ENCODE assay signal across 37 cellular contexts in the genomic region with DNA sequence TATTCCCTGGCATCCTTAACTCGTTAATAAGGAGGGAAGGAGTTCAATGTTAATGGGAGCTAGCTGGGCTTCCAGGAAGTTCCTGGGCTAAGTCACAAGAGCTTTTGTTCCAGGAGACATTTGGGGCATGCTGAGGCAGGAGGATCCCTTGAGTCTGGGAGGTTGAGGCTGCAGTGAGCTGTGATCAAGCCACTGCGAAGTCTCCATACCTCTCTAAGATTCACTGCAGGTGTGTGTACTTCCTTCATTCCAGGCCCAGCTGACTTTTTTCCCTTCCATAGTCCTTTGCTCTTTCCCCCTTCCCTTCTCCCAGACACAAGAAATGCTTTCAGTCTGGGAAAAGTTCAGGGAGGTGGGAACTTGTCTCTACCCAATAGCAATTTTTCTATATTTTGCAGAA.
"Had no signal": no experiment of that assay in that cellular context is flagged by ENCODE, and none has a peak within 500 bp of the region (broad histone marks: within the 10 kb centered on the region; RNA-seq: fewer than 3 reads in every experiment).

No MANE protein-coding gene starts in this region.

- H3K9me3 ChIP-seq: ascending aorta, psoas muscle, sigmoid colon, uterus had no signal

- H3K27me3 ChIP-seq: ascending aorta, uterus had no signal

- H2AFZ ChIP-seq: parathyroid adenoma had no signal

- FAIRE-seq: endothelial cell of umbilical vein, small intestine, TTC549 had no signal

- H3K27ac Mint-ChIP-seq: activated naive CD4-positive, alpha-beta T cell treated with anti-CD3 and anti-CD28 coated beads, Interleukin-2, amount 10 ng/mL, durations not matched to agents 7 days and 5 days; activated naive CD8-positive, alpha-beta T cell treated with anti-CD3 and anti-CD28 coated beads, Interleukin-2, amount 10 ng/mL, durations not matched to agents 7 days and 5 days; activated T-helper 1 cell treated with anti-CD3 and anti-CD28 coated beads, Interleukin-12 subunit alpha, Interleukin-12 subunit beta, Interleukin-2, Interleukin-4 antibody, amounts not matched to agents 30 ng/mL and 10 ng/mL and 1 ng/mL, durations not matched to agents 14 hours and 24 hours and 36 hours; effector memory CD8-positive, alpha-beta T cell; mesothelial cell of epicardium; naive thymus-derived CD4-positive, alpha-beta T cell; stimulated activated memory B cell treated with anti-CD40 and anti-IgM and Interleukin-4, amounts not matched to agents 10 μg/mL and 1 μg/mL and 100 μg/mL, for 72 hours; stimulated activated naive CD8-positive, alpha-beta T cell treated with anti-CD3 and anti-CD28 coated beads, Interleukin-15, amount 100 ng/mL, for 72 hours; type B pancreatic cell had no signal

- H3K36me3 Mint-ChIP-seq: activated naive CD4-positive, alpha-beta T cell treated with anti-CD3 and anti-CD28 coated beads, Interleukin-2, amount 10 ng/mL, durations not matched to agents 7 days and 5 days; activated naive CD8-positive, alpha-beta T cell treated with anti-CD3 and anti-CD28 coated beads, Interleukin-2, amount 10 ng/mL, durations not matched to agents 7 days and 5 days; brain; mesothelial cell of epicardium; naive thymus-derived CD4-positive, alpha-beta T cell; stimulated activated memory B cell treated with anti-CD40 and anti-IgM and Interleukin-4, amounts not matched to agents 10 μg/mL and 1 μg/mL and 100 μg/mL, for 72 hours; type B pancreatic cell had no signal

- H3K79me2 ChIP-seq: parathyroid adenoma had no signal

- H3K27ac ChIP-seq: ascending aorta, parathyroid adenoma, psoas muscle, sigmoid colon, uterus, VCaP had no signal

- H3K9me3 Mint-ChIP-seq: activated naive CD4-positive, alpha-beta T cell treated with anti-CD3 and anti-CD28 coated beads, Interleukin-2, amount 10 ng/mL, durations not matched to agents 7 days and 5 days; activated naive CD8-positive, alpha-beta T cell treated with anti-CD3 and anti-CD28 coated beads, Interleukin-2, amount 10 ng/mL, durations not matched to agents 7 days and 5 days; activated T-helper 1 cell treated with anti-CD3 and anti-CD28 coated beads, Interleukin-12 subunit alpha, Interleukin-12 subunit beta, Interleukin-2, Interleukin-4 antibody, amounts not matched to agents 30 ng/mL and 10 ng/mL and 1 ng/mL, durations not matched to agents 14 hours and 24 hours and 36 hours; effector memory CD8-positive, alpha-beta T cell; mesothelial cell of epicardium; stimulated activated memory B cell treated with anti-CD40 and anti-IgM and Interleukin-4, amounts not matched to agents 10 μg/mL and 1 μg/mL and 100 μg/mL, for 72 hours; stimulated activated naive CD8-positive, alpha-beta T cell treated with anti-CD3 and anti-CD28 coated beads, Interleukin-15, amount 100 ng/mL, for 72 hours; type B pancreatic cell had no signal

- H3K4me3 ChIP-seq: ascending aorta, psoas muscle, sigmoid colon, uterus had no signal

- H3K9ac ChIP-seq: parathyroid adenoma had no signal

- H3K4me1 ChIP-seq: ascending aorta, parathyroid adenoma, psoas muscle, uterus had no signal

- H3K4me3 Mint-ChIP-seq: activated naive CD4-positive, alpha-beta T cell treated with anti-CD3 and anti-CD28 coated beads, Interleukin-2, amount 10 ng/mL, durations not matched to agents 7 days and 5 days; activated naive CD8-positive, alpha-beta T cell treated with anti-CD3 and anti-CD28 coated beads, Interleukin-2, amount 10 ng/mL, durations not matched to agents 7 days and 5 days; activated T-helper 1 cell treated with anti-CD3 and anti-CD28 coated beads, Interleukin-12 subunit alpha, Interleukin-12 subunit beta, Interleukin-2, Interleukin-4 antibody, amounts not matched to agents 30 ng/mL and 10 ng/mL and 1 ng/mL, durations not matched to agents 14 hours and 24 hours and 36 hours; effector memory CD8-positive, alpha-beta T cell; mesothelial cell of epicardium; naive thymus-derived CD4-positive, alpha-beta T cell; stimulated activated memory B cell treated with anti-CD40 and anti-IgM and Interleukin-4, amounts not matched to agents 10 μg/mL and 1 μg/mL and 100 μg/mL, for 72 hours; stimulated activated naive CD8-positive, alpha-beta T cell treated with anti-CD3 and anti-CD28 coated beads, Interleukin-15, amount 100 ng/mL, for 72 hours; type B pancreatic cell had no signal

- H3K27me3 Mint-ChIP-seq: brain; stimulated activated naive CD8-positive, alpha-beta T cell treated with anti-CD3 and anti-CD28 coated beads, Interleukin-15, amount 100 ng/mL, for 72 hours had no signal

- H3K36me3 ChIP-seq: ascending aorta, sigmoid colon, uterus had no signal

- DNase-seq: activated CD4-positive, alpha-beta T cell treated with anti-CD3 and anti-CD28 coated beads for 48 hours; activated CD4-positive, alpha-beta T cell treated with anti-CD3 and anti-CD28 coated beads, Interleukin-2, amount 50 U/mL, for 48 hours; activated CD8-positive, alpha-beta memory T cell treated with anti-CD3 and anti-CD28 coated beads for 24 hours; activated gamma-delta T cell; activated naive CD4-positive, alpha-beta T cell treated with anti-CD3 and anti-CD28 coated beads, Interleukin-2, amount 10 ng/mL, durations not matched to agents 7 days and 5 days; activated naive CD8-positive, alpha-beta T cell treated with anti-CD3 and anti-CD28 coated beads, Interleukin-2, amount 10 ng/mL, durations not matched to agents 7 days and 5 days; activated T-cell treated with anti-CD3 and anti-CD28 coated beads, Interleukin-2, amount 50 U/mL, for 1 hour; caudate nucleus; cortex of kidney; effector memory CD8-positive, alpha-beta T cell; foreskin fibroblast; head of caudate nucleus; hippocampal formation; islet precursor cell; mammary epithelial cell; naive thymus-derived CD4-positive, alpha-beta T cell; nucleus accumbens; psoas muscle; sigmoid colon; small intestine; stimulated activated CD4-positive, alpha-beta T cell treated with anti-CD3 and anti-CD28 coated beads, Interleukin-4, amount 100 ng/mL, for 24 hours; stimulated activated naive CD8-positive, alpha-beta T cell treated with anti-CD3 and anti-CD28 coated beads, Interleukin-15, amount 100 ng/mL, for 72 hours; substantia nigra; T-helper 9 cell; uterus had no signal

- H3K4me1 Mint-ChIP-seq: activated naive CD4-positive, alpha-beta T cell treated with anti-CD3 and anti-CD28 coated beads, Interleukin-2, amount 10 ng/mL, durations not matched to agents 7 days and 5 days; activated naive CD8-positive, alpha-beta T cell treated with anti-CD3 and anti-CD28 coated beads, Interleukin-2, amount 10 ng/mL, durations not matched to agents 7 days and 5 days; mesothelial cell of epicardium; naive thymus-derived CD4-positive, alpha-beta T cell; stimulated activated memory B cell treated with anti-CD40 and anti-IgM and Interleukin-4, amounts not matched to agents 10 μg/mL and 1 μg/mL and 100 μg/mL, for 72 hours; stimulated activated naive CD8-positive, alpha-beta T cell treated with anti-CD3 and anti-CD28 coated beads, Interleukin-15, amount 100 ng/mL, for 72 hours had no signal

- ATAC-seq: activated CD4-positive, CD25-positive, alpha-beta regulatory T cell treated with anti-CD3 and anti-CD28 coated beads, Interleukin-2, amount 50 U/mL, for 24 hours; effector memory CD8-positive, alpha-beta T cell; esophagus mucosa; naive thymus-derived CD4-positive, alpha-beta T cell; psoas muscle; stimulated activated memory B cell treated with anti-CD40 and anti-IgM and Interleukin-4, amounts not matched to agents 10 μg/mL and 1 μg/mL and 100 μg/mL, for 72 hours; stimulated activated naive CD8-positive, alpha-beta T cell treated with anti-CD3 and anti-CD28 coated beads, Interleukin-15, amount 100 ng/mL, for 72 hours had no signal
